ENCODE assay signal across 1 cellular context in genomic region chr7:105346593-105347322, GRCh38.
TF ChIP-seq lines count a peak whose summit lies in the region.

No MANE protein-coding gene starts in this region.

TF ChIP-seq in K562, 482 proteins besides CTCF, POLR2A, EP300 and RAD21:
- TF ChIP-seq ZBTB40 (IDR thresholded peaks at IDR 0.05) (peak; percentile 76), ZBTB40 (CRISPR knock-in tag; IDR thresholded peaks at IDR 0.05) (no peak; the same call in 1 of the 2 replicates), FOS (IDR thresholded peaks at IDR 0.05; ENCODE audit: extremely low read depth, insufficient read length) (no peak)
